Comparison of ENCODE assay signal across 1 cellular context in the genomic region with DNA sequence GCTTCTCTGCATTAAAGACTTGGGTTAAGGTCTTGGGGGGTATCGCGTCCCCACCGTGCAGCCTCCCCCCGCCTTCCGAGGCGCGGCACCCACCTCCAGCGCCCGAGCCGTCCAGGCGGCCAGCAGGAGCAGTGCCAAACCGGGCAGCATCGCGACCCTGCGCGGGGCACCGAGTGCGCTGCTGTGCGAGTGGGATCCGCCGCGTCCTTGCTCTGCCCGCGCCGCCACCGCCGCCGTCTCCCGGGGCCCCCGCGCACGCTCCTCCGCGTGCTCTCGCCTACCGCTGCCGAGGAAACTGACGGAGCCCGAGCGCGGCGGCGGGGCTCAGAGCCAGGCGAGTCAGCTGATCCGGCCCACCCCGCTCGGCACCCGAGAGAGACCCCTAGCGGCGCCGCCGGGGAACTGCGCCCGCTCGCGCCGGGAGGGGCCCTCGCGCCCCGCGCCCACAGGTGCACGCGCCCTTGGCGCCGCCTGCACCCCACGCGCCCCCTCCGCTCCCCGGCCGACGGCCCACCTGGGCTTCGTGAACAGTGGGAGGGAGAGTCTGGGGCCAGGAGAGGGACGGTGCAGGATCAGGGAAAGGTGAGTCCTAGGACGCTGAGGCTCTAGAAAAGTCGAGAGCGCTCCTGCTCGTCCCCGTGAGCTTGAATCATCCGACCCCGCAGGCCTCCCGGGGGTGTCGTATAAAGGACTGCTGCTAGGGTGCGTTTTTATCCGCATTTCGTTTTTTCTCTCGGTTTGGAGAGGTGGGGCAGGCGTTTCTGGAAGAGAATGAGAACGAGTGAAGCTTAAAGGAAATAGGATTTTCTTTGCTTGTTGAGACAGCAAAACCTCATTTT.
TF ChIP-seq lines count a peak whose summit lies in the region.

Gene APP, minus strand, starts transcription at position 300 of the 839 bp plus-strand sequence. Its CDS starts 150 bp downstream, at position 150.

TF ChIP-seq in HepG2, 621 proteins besides CTCF, POLR2A, EP300 and RAD21 (continued from another document and continues in another):
- TF ChIP-seq, protein P1, sequence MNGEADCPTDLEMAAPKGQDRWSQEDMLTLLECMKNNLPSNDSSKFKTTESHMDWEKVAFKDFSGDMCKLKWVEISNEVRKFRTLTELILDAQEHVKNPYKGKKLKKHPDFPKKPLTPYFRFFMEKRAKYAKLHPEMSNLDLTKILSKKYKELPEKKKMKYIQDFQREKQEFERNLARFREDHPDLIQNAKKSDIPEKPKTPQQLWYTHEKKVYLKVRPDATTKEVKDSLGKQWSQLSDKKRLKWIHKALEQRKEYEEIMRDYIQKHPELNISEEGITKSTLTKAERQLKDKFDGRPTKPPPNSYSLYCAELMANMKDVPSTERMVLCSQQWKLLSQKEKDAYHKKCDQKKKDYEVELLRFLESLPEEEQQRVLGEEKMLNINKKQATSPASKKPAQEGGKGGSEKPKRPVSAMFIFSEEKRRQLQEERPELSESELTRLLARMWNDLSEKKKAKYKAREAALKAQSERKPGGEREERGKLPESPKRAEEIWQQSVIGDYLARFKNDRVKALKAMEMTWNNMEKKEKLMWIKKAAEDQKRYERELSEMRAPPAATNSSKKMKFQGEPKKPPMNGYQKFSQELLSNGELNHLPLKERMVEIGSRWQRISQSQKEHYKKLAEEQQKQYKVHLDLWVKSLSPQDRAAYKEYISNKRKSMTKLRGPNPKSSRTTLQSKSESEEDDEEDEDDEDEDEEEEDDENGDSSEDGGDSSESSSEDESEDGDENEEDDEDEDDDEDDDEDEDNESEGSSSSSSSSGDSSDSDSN (CRISPR knock-in tag; IDR thresholded peaks at IDR 0.05): peak; percentile 84
- TF ChIP-seq RFXAP (CRISPR knock-in tag; IDR thresholded peaks at IDR 0.05; ENCODE audit: borderline replicate concordance): no peak; the same call in 1 of the 2 replicates
- TF ChIP-seq ZNF777 (CRISPR knock-in tag; IDR thresholded peaks at IDR 0.05): peak; percentile 96
- no peak for TF ChIP-seq ZNF7 (CRISPR knock-in tag; IDR thresholded peaks at IDR 0.05)
- TF ChIP-seq, protein P2, sequence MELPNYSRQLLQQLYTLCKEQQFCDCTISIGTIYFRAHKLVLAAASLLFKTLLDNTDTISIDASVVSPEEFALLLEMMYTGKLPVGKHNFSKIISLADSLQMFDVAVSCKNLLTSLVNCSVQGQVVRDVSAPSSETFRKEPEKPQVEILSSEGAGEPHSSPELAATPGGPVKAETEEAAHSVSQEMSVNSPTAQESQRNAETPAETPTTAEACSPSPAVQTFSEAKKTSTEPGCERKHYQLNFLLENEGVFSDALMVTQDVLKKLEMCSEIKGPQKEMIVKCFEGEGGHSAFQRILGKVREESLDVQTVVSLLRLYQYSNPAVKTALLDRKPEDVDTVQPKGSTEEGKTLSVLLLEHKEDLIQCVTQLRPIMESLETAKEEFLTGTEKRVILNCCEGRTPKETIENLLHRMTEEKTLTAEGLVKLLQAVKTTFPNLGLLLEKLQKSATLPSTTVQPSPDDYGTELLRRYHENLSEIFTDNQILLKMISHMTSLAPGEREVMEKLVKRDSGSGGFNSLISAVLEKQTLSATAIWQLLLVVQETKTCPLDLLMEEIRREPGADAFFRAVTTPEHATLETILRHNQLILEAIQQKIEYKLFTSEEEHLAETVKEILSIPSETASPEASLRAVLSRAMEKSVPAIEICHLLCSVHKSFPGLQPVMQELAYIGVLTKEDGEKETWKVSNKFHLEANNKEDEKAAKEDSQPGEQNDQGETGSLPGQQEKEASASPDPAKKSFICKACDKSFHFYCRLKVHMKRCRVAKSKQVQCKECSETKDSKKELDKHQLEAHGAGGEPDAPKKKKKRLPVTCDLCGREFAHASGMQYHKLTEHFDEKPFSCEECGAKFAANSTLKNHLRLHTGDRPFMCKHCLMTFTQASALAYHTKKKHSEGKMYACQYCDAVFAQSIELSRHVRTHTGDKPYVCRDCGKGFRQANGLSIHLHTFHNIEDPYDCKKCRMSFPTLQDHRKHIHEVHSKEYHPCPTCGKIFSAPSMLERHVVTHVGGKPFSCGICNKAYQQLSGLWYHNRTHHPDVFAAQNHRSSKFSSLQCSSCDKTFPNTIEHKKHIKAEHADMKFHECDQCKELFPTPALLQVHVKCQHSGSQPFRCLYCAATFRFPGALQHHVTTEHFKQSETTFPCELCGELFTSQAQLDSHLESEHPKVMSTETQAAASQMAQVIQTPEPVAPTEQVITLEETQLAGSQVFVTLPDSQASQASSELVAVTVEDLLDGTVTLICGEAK (IDR thresholded peaks at IDR 0.05): no peak
- TF ChIP-seq, protein P2 (CRISPR knock-in tag; IDR thresholded peaks at IDR 0.05): peak; percentile 58; the same call in 1 of the 2 replicates
- peak; percentile 53; the same call in 1 of the 2 replicates for TF ChIP-seq SIN3A (IDR thresholded peaks at IDR 0.05; ENCODE audit: borderline replicate concordance, low read depth, low read length)
- TF ChIP-seq ARID3A (IDR thresholded peaks at IDR 0.05; ENCODE audit: low read depth, low read length): peak; percentile 36; the same call in 1 of the 2 replicates
- no peak for TF ChIP-seq ZKSCAN1 (IDR thresholded peaks at IDR 0.05; ENCODE audit: low read length)
- peak; percentile 20; the same call in 1 of the 2 replicates for TF ChIP-seq USF2 (IDR thresholded peaks at IDR 0.05; ENCODE audit: low read depth, low read length)
- 0 out of 2 replicates have a peak, but pooled peaks have one; percentile 25 for TF ChIP-seq USF2 (CRISPR knock-in tag; IDR thresholded peaks at IDR 0.05; ENCODE audit: borderline replicate concordance)
- TF ChIP-seq GABPB1 (CRISPR knock-in tag; IDR thresholded peaks at IDR 0.05): peak; percentile 57; the same call in 1 of the 2 replicates
- TF ChIP-seq, protein P3, sequence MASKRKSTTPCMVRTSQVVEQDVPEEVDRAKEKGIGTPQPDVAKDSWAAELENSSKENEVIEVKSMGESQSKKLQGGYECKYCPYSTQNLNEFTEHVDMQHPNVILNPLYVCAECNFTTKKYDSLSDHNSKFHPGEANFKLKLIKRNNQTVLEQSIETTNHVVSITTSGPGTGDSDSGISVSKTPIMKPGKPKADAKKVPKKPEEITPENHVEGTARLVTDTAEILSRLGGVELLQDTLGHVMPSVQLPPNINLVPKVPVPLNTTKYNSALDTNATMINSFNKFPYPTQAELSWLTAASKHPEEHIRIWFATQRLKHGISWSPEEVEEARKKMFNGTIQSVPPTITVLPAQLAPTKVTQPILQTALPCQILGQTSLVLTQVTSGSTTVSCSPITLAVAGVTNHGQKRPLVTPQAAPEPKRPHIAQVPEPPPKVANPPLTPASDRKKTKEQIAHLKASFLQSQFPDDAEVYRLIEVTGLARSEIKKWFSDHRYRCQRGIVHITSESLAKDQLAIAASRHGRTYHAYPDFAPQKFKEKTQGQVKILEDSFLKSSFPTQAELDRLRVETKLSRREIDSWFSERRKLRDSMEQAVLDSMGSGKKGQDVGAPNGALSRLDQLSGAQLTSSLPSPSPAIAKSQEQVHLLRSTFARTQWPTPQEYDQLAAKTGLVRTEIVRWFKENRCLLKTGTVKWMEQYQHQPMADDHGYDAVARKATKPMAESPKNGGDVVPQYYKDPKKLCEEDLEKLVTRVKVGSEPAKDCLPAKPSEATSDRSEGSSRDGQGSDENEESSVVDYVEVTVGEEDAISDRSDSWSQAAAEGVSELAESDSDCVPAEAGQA (IDR thresholded peaks at IDR 0.05; ENCODE audit: low read depth): no peak
- TF ChIP-seq, protein P3 (CRISPR knock-in tag; IDR thresholded peaks at IDR 0.05; ENCODE audit: borderline replicate concordance): 0 out of 2 replicates have a peak, but pooled peaks have one; percentile 32
- peak; percentile 75; the same call in 1 of the 2 replicates for TF ChIP-seq SRY (CRISPR knock-in tag; IDR thresholded peaks at IDR 0.05)
- TF ChIP-seq EED (CRISPR knock-in tag; IDR thresholded peaks at IDR 0.05): peak; percentile 76; the same call in 1 of the 2 replicates
- peak; percentile 75 for TF ChIP-seq TAF1 (CRISPR knock-in tag; IDR thresholded peaks at IDR 0.05)
- TF ChIP-seq ZFX (CRISPR knock-in tag; IDR thresholded peaks at IDR 0.05; ENCODE audit: low read depth): peak; percentile 24; the same call in 1 of the 2 replicates
- TF ChIP-seq ZKSCAN5 (CRISPR knock-in tag; IDR thresholded peaks at IDR 0.05): no peak
